ENCODE assay signal across 18 cellular contexts in genomic region chr1:7695181-7696117, GRCh38.
"Had no signal": no experiment of that assay in that cellular context is flagged by ENCODE, and none has a peak within 500 bp of the region (broad histone marks: within the 10 kb centered on the region; RNA-seq: fewer than 3 reads in every experiment).

No MANE protein-coding gene starts in this region.

- H3K4me1 ChIP-seq: colonic mucosa, foreskin keratinocyte, pancreas, prostate gland, sigmoid colon, stomach had no signal

- H3K36me3 ChIP-seq: colonic mucosa, pancreas, prostate gland, sigmoid colon, stomach had no signal

- ATAC-seq: foreskin keratinocyte, left colon, pancreas had no signal

- DNase-seq: colonic mucosa; dermis blood vessel endothelial cell; foreskin keratinocyte; hippocampal formation; left colon; mesendoderm; naive B cell; occipital lobe; sigmoid colon; stimulated activated CD4-positive, alpha-beta T cell treated with anti-CD3 and anti-CD28 coated beads, Interleukin-12 subunit alpha, Interleukin-12 subunit beta, amount 100 ng/mL, for 4 hours; stimulated activated naive CD4-positive, alpha-beta T cell; stomach; substantia nigra; trophoblast cell had no signal

- H3K27ac Mint-ChIP-seq: nephron had no signal

- FAIRE-seq: pancreas had no signal

- H3K4me3 Mint-ChIP-seq: naive B cell, nephron had no signal

- H3K4me1 Mint-ChIP-seq: naive B cell, nephron had no signal

- H3K27ac ChIP-seq: colonic mucosa, foreskin keratinocyte, pancreas, prostate gland, sigmoid colon, skin epidermis, stomach had no signal

- H3K4me3 ChIP-seq: colonic mucosa, pancreas, prostate gland, sigmoid colon, skin epidermis, stomach had no signal

- H3K27me3 ChIP-seq: colonic mucosa, pancreas, sigmoid colon had no signal

- H3K9me3 ChIP-seq: colonic mucosa, pancreas, prostate gland had no signal
